20 cellular contexts compared by ENCODE assay signal in the genomic region with DNA sequence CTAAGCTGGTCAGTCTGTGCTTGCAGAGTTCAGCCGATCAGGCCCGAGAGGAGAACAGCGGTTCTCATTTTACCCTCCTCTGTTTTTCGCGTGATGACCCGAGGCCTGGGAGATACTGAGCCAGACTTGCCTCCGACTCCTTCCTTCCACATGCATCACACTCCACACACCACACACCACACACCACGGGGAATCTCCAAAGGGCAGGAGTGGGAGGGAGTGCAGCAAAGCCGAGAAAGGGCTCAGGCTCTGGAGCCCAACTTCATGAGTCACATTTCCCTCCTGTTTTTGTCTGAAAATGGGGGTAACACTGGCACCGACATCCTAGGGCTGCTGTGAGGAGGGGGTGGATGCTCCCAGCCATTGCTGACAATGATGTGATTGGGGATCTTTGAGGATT. TPM values are rescaled to one million over a fixed set of nuclear protein-coding genes. Genes with fewer than 3 reads are reported as not detected.
DNase-seq lines count a peak whose midpoint lies in the region; ATAC-seq, FAIRE-seq and TF ChIP-seq lines count a peak whose summit lies in the region.
"Had no signal": no experiment of that assay in that cellular context is flagged by ENCODE, and none has a peak within 500 bp of the region (broad histone marks: within the 10 kb centered on the region; RNA-seq: fewer than 3 reads in every experiment).

No MANE protein-coding gene starts in this region.

- H3K9ac ChIP-seq in neural progenitor cell, result no peak overlapping the region
- H3K9ac ChIP-seq: parathyroid adenoma had no signal

- no peaks in the 10 kb centered on the region for H3K27me3 Mint-ChIP-seq in activated CD4-positive, alpha-beta T cell treated with anti-CD3 and anti-CD28 coated beads, Interleukin-2, amount 10 ng/mL, durations not matched to agents 7 days and 5 days
- H3K27me3 Mint-ChIP-seq in neural progenitor cell (ENCODE audit: insufficient read depth, low read depth), result peaks cover 11% of the 10 kb centered on the region

- peaks cover 23% of the 10 kb centered on the region for H3K4me1 Mint-ChIP-seq in activated CD4-positive, alpha-beta T cell treated with anti-CD3 and anti-CD28 coated beads, Interleukin-2, amount 10 ng/mL, durations not matched to agents 7 days and 5 days
- peaks cover 11% of the 10 kb centered on the region for H3K4me1 Mint-ChIP-seq in neural progenitor cell

- no peaks in the 10 kb centered on the region for H3K9me3 Mint-ChIP-seq in activated CD4-positive, alpha-beta T cell treated with anti-CD3 and anti-CD28 coated beads, Interleukin-2, amount 10 ng/mL, durations not matched to agents 7 days and 5 days
- H3K9me3 Mint-ChIP-seq in neural progenitor cell, result peaks cover 14% of the 10 kb centered on the region

- intact Hi-C loops in Right ventricle myocardium inferior (cut with DNase I), result no loop called here
- intact Hi-C loops in adrenal gland (cut with DNase I), result no loop called here

- TF ChIP-seq POLR2A in GM12891 (IDR thresholded peaks at IDR 0.05; ENCODE audit: low read depth, low read length), result no peak
- TF ChIP-seq POLR2A in adrenal gland (IDR thresholded peaks at IDR 0.05), result no peak

- H3K9me3 ChIP-seq in neural progenitor cell (ENCODE audit: low read depth) (no peaks in the 10 kb centered on the region), adrenal gland (replicated peaks in 1 of 3) (no peaks in the 10 kb centered on the region)
- H3K9me3 ChIP-seq: A549, body of pancreas had no signal

- CTCF ChIA-PET in activated CD4-positive, alpha-beta T cell treated with anti-CD3 and anti-CD28 coated beads, Interleukin-2, amount 10 ng/mL, durations not matched to agents 7 days and 5 days (lab: Charles Lee), result no interaction called here

- TF ChIP-seq CTCF in neural progenitor cell (IDR thresholded peaks at IDR 0.05) (no peak), adrenal gland (IDR thresholded peaks at IDR 0.05) (no peak)

- H3K4me3 ChIP-seq in neural progenitor cell, result no peak overlapping the region
- no peak overlapping the region for H3K4me3 ChIP-seq in adrenal gland
- H3K4me3 ChIP-seq: A549, body of pancreas had no signal

- H3K4me3 Mint-ChIP-seq in activated CD4-positive, alpha-beta T cell treated with anti-CD3 and anti-CD28 coated beads, Interleukin-2, amount 10 ng/mL, durations not matched to agents 7 days and 5 days, result no peak overlapping the region
- H3K4me3 Mint-ChIP-seq in neural progenitor cell, result peak overlapping the region; percentile 55

- no peaks in the 10 kb centered on the region for H3K36me3 Mint-ChIP-seq in activated CD4-positive, alpha-beta T cell treated with anti-CD3 and anti-CD28 coated beads, Interleukin-2, amount 10 ng/mL, durations not matched to agents 7 days and 5 days (ENCODE audit: low read depth)
- no peaks in the 10 kb centered on the region for H3K36me3 Mint-ChIP-seq in neural progenitor cell

- no peak overlapping the region for H3K4me2 ChIP-seq in neural progenitor cell
- H3K4me2 ChIP-seq: A549 had no signal

- 65 to 88% (median 80%) methylated on average over 8 to 10 of the region's 10 CpGs for WGBS in adrenal gland, 4 donors

- no peaks in the 10 kb centered on the region for H3F3A ChIP-seq in neural progenitor cell (ENCODE audit: low read depth)

- FAIRE-seq in GM12891 (lab: Jason Lieb, UNC), result peak; percentile 33
- FAIRE-seq: A549, small intestine, TTC549 had no signal

- H4K20me1 ChIP-seq in neural progenitor cell (ENCODE audit: low read depth), result no peaks in the 10 kb centered on the region

- ATAC-seq in Right ventricle myocardium inferior, result no peak
- ATAC-seq: A549, body of pancreas, left cardiac atrium had no signal

- H3K27me3 ChIP-seq in neural progenitor cell, result no peaks in the 10 kb centered on the region
- peaks cover 16% of the 10 kb centered on the region for H3K27me3 ChIP-seq in adrenal gland
- H3K27me3 ChIP-seq: body of pancreas had no signal

- H3K27ac ChIP-seq in neural progenitor cell (no peak overlapping the region), adrenal gland (no peak overlapping the region)
- H3K27ac ChIP-seq: A549, body of pancreas, HL-60, parathyroid adenoma had no signal

- H3K36me3 ChIP-seq in neural progenitor cell, result no peaks in the 10 kb centered on the region
- no peaks in the 10 kb centered on the region for H3K36me3 ChIP-seq in adrenal gland (replicated peaks in 1 of 2)

- POLR2A ChIA-PET in activated CD4-positive, alpha-beta T cell treated with anti-CD3 and anti-CD28 coated beads, Interleukin-2, amount 10 ng/mL, durations not matched to agents 7 days and 5 days (lab: Charles Lee), result no interaction called here

- peak overlapping the region; percentile 5 for H3K27ac Mint-ChIP-seq in activated CD4-positive, alpha-beta T cell treated with anti-CD3 and anti-CD28 coated beads, Interleukin-2, amount 10 ng/mL, durations not matched to agents 7 days and 5 days
- H3K27ac Mint-ChIP-seq in neural progenitor cell, result no peak overlapping the region

- no peak overlapping the region for H2AFZ ChIP-seq in neural progenitor cell (replicated peaks)
- H2AFZ ChIP-seq: parathyroid adenoma had no signal

- H3K4me1 ChIP-seq in neural progenitor cell (peaks cover under 1% of the 10 kb centered on the region), adrenal gland (replicated peaks in 1 of 2) (no peaks in the 10 kb centered on the region)
- H3K4me1 ChIP-seq: A549, body of pancreas, parathyroid adenoma had no signal

- DNase-seq in activated CD4-positive, alpha-beta T cell treated with anti-CD3 and anti-CD28 coated beads, Interleukin-2, amount 10 ng/mL, durations not matched to agents 7 days and 5 days, result no peak
- DNase-seq in activated CD4-positive, alpha-beta T cell treated with anti-CD3 and anti-CD28 coated beads for 1 hour, result no peak
- DNase-seq in GM12891 (ENCODE audit: insufficient read length, low spot score) (no peak), neural progenitor cell (ENCODE audit: low spot score) (no peak), Right ventricle myocardium inferior (ENCODE audit: missing footprints) (no peak), GM03348 (ENCODE audit: low spot score) (no peak), adrenal gland (no peak)
- peak; percentile 49 to 58 for DNase-seq in activated T-cell treated with anti-CD3 and anti-CD28 coated beads, Interleukin-2, amount 50 U/mL, for 48 hours
- DNase-seq: activated CD8-positive, alpha-beta memory T cell treated with anti-CD3 and anti-CD28 coated beads, Interleukin-2, amount 50 U/mL, for 48 hours; body of pancreas; hippocampal formation; left cardiac atrium; NCI-H1417 treated with DMSO at 0.1 percent for 48 hours; SHP77; small intestine had no signal

- no peaks in the 10 kb centered on the region for H3K79me2 ChIP-seq in neural progenitor cell (ENCODE audit: low read depth)
- H3K79me2 ChIP-seq: parathyroid adenoma had no signal

TF ChIP-seq in GM12891, 5 proteins besides CTCF, POLR2A, EP300 and RAD21:
- TF ChIP-seq POU2F2 (IDR thresholded peaks at IDR 0.05; ENCODE audit: low read depth, low read length) (no peak), SPI1 (IDR thresholded peaks at IDR 0.05; ENCODE audit: low read depth, low read length) (no peak), POLR2AphosphoS5 (IDR thresholded peaks at IDR 0.05; ENCODE audit: low read depth, low read length) (no peak), PAX5 (IDR thresholded peaks at IDR 0.05; ENCODE audit: insufficient read depth, low read length, severe bottlenecking) (no peak), TAF1 (IDR thresholded peaks at IDR 0.05; ENCODE audit: low read depth, low read length) (no peak)

RNA-seq across cellular contexts. Expression of a gene that starts 38.9 kb away (rescaled TPM):
- 1 to 10 TPM; 4.2 to 5.2 TPM for total RNA-seq in activated CD4-positive, alpha-beta T cell treated with anti-CD3 and anti-CD28 coated beads, Interleukin-2, amount 10 ng/mL, durations not matched to agents 7 days and 5 days
- polyA plus RNA-seq in GM12891 (2012; ENCODE audit: low read depth, missing spikeins), result not detected
- 0.22 TPM in 1 of 2 replicates, not detected in the other for total RNA-seq in neural progenitor cell (ENCODE audit: low replicate concordance)
- total RNA-seq in Right ventricle myocardium inferior, result 13.0 TPM
- 1 to 10 TPM in 1 of 8 donors, under 1 TPM in 4, not detected in 3; 0.16 to 1.1 (median 0.56) TPM for total RNA-seq in adrenal gland
- under 1 TPM in 1 of 3 donors, not detected in 2; 0.31 TPM for polyA plus RNA-seq in adrenal gland
- total RNA-seq: body of pancreas had no signal

RNA-seq across cellular contexts. Expression of a gene that starts 39.6 kb away (rescaled TPM):
- not detected for total RNA-seq in activated CD4-positive, alpha-beta T cell treated with anti-CD3 and anti-CD28 coated beads, Interleukin-2, amount 10 ng/mL, durations not matched to agents 7 days and 5 days
- polyA plus RNA-seq in GM12891 (2012; ENCODE audit: low read depth, missing spikeins), result not detected
- total RNA-seq in neural progenitor cell (ENCODE audit: low replicate concordance) (not detected in 2 replicates), Right ventricle myocardium inferior (not detected), adrenal gland (under 1 TPM in 1 of 8 donors, not detected in 7; 0.18 TPM)
- polyA plus RNA-seq in adrenal gland, result under 1 TPM in 1 of 3 donors, not detected in 2; 0.07 TPM
- total RNA-seq: body of pancreas, left cardiac atrium, mononuclear cell had no signal
- polyA plus RNA-seq: A549, small intestine had no signal

RNA-seq across cellular contexts. Expression of a gene that starts 39.9 kb away (rescaled TPM):
- 1,000 to 10,000 TPM; 1,440 to 1,524 TPM for total RNA-seq in activated CD4-positive, alpha-beta T cell treated with anti-CD3 and anti-CD28 coated beads, Interleukin-2, amount 10 ng/mL, durations not matched to agents 7 days and 5 days
- 184 TPM for polyA plus RNA-seq in GM12891 (2012; ENCODE audit: low read depth, missing spikeins)
- total RNA-seq in neural progenitor cell (ENCODE audit: low replicate concordance), result 189 and 559 TPM in 2 replicates
- total RNA-seq in Right ventricle myocardium inferior, result 253 TPM
- total RNA-seq in adrenal gland, result 100 to 1,000 TPM; 334 to 979 (median 504) TPM
- polyA plus RNA-seq in adrenal gland, result 100 to 1,000 TPM; 169 to 861 (median 612) TPM

RNA-seq across cellular contexts. Expression of a gene that starts 44.6 kb away (rescaled TPM):
- total RNA-seq in activated CD4-positive, alpha-beta T cell treated with anti-CD3 and anti-CD28 coated beads, Interleukin-2, amount 10 ng/mL, durations not matched to agents 7 days and 5 days, result 10 to 100 TPM; 52.1 to 59.9 TPM
- polyA plus RNA-seq in GM12891 (2012; ENCODE audit: low read depth, missing spikeins), result 51.9 TPM
- 18.3 and 62.0 TPM in 2 replicates for total RNA-seq in neural progenitor cell (ENCODE audit: low replicate concordance)
- 51.1 TPM for total RNA-seq in Right ventricle myocardium inferior
- 10 to 100 TPM; 22.5 to 82.7 (median 48.1) TPM for total RNA-seq in adrenal gland
- polyA plus RNA-seq in adrenal gland, result 10 to 100 TPM; 75.9 to 95.2 (median 79.1) TPM

Comparison
In these comparisons a context has a peak if more than half of its experiments do, and no peak if none do; other contexts are left out.
1. DNase-seq: peak in activated T-cell treated with anti-CD3 and anti-CD28 coated beads, Interleukin-2, amount 50 U/mL, for 48 hours (2 of 2); none in activated CD4-positive, alpha-beta T cell treated with anti-CD3 and anti-CD28 coated beads, Interleukin-2, amount 10 ng/mL, durations not matched to agents 7 days and 5 days (single experiment), activated CD4-positive, alpha-beta T cell treated with anti-CD3 and anti-CD28 coated beads for 1 hour (single experiment), GM12891 (single experiment), neural progenitor cell (single experiment), Right ventricle myocardium inferior (single experiment), GM03348 (single experiment) and adrenal gland (0 of 7).